Comparison of ENCODE assay signal across 1 cellular context in genomic region chr1:3544050-3544977, GRCh38.
TF ChIP-seq lines count a peak whose summit lies in the region.

No MANE protein-coding gene starts in this region.

TF ChIP-seq in HCT116, 20 proteins besides CTCF, POLR2A, EP300 and RAD21:
- TF ChIP-seq FOSL1 (IDR thresholded peaks at IDR 0.05; ENCODE audit: low read depth) (no peak), POLR2AphosphoS5 (IDR thresholded peaks at IDR 0.05; ENCODE audit: low read depth, low read length) (no peak), ZNF274 (IDR thresholded peaks at IDR 0.05; ENCODE audit: low read depth, low read length) (no peak), CBX3 (IDR thresholded peaks at IDR 0.05; ENCODE audit: low read depth) (no peak), ELF1 (IDR thresholded peaks at IDR 0.05; ENCODE audit: borderline replicate concordance, low read depth) (no peak), CEBPB (IDR thresholded peaks at IDR 0.05; ENCODE audit: low read depth) (no peak), JUND (IDR thresholded peaks at IDR 0.05) (no peak), EZH2phosphoT487 (IDR thresholded peaks at IDR 0.05; ENCODE audit: borderline replicate concordance) (no peak), ZFX (IDR thresholded peaks at IDR 0.05) (no peak)
- TF ChIP-seq, protein P1, sequence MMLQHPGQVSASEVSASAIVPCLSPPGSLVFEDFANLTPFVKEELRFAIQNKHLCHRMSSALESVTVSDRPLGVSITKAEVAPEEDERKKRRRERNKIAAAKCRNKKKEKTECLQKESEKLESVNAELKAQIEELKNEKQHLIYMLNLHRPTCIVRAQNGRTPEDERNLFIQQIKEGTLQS (IDR thresholded peaks at IDR 0.05) = no peak
TF ChIP-seq in HCT116: peak in this region for 0.
